8 cellular contexts compared by ENCODE assay signal in genomic region chr17:80892900-80893603, GRCh38.
DNase-seq lines count a peak whose midpoint lies in the region; ATAC-seq and TF ChIP-seq lines count a peak whose summit lies in the region.

No MANE protein-coding gene starts in this region.

- H3K4me3 ChIP-seq in AG09309 (ENCODE audit: control insufficient read depth, low read depth, low read length): no peak overlapping the region
- H3K4me3 ChIP-seq in mesodermal cell (ENCODE audit: extremely low read depth, insufficient read depth, low read length, poor library complexity, severe bottlenecking): no peak overlapping the region
- H3K4me3 ChIP-seq in colonic mucosa: no peak overlapping the region

- H3K9me3 Mint-ChIP-seq in activated T-helper 1 cell treated with anti-CD3 and anti-CD28 coated beads, Interleukin-12 subunit alpha, Interleukin-12 subunit beta, Interleukin-2, Interleukin-4 antibody, amounts not matched to agents 30 ng/mL and 10 ng/mL and 1 ng/mL, durations not matched to agents 14 hours and 24 hours and 36 hours: no peaks in the 10 kb centered on the region

- H3K27ac ChIP-seq in mesodermal cell (ENCODE audit: low read depth, low read length, severe bottlenecking) (peak overlapping the region; percentile 97), colonic mucosa (no peak overlapping the region)

- peaks cover 28% of the 10 kb centered on the region for H3K4me1 ChIP-seq in mesodermal cell (ENCODE audit: control insufficient read depth, insufficient read depth, low read length, poor library complexity, severe bottlenecking)
- H3K4me1 ChIP-seq in colonic mucosa: no peaks in the 10 kb centered on the region

- peaks cover 86% of the 10 kb centered on the region for H3K4me1 Mint-ChIP-seq in activated T-helper 1 cell treated with anti-CD3 and anti-CD28 coated beads, Interleukin-12 subunit alpha, Interleukin-12 subunit beta, Interleukin-2, Interleukin-4 antibody, amounts not matched to agents 30 ng/mL and 10 ng/mL and 1 ng/mL, durations not matched to agents 14 hours and 24 hours and 36 hours (ENCODE audit: low read depth)

- no peak overlapping the region for H3K9ac ChIP-seq in colonic mucosa (ENCODE audit: low read depth in 2 of 2, low read length in 2 of 2)

- H3K27me3 Mint-ChIP-seq in activated T-helper 1 cell treated with anti-CD3 and anti-CD28 coated beads, Interleukin-12 subunit alpha, Interleukin-12 subunit beta, Interleukin-2, Interleukin-4 antibody, amounts not matched to agents 30 ng/mL and 10 ng/mL and 1 ng/mL, durations not matched to agents 14 hours and 24 hours and 36 hours (ENCODE audit: insufficient read depth): no peaks in the 10 kb centered on the region

- peak overlapping the region; percentile 87 for H3K27ac Mint-ChIP-seq in activated T-helper 1 cell treated with anti-CD3 and anti-CD28 coated beads, Interleukin-12 subunit alpha, Interleukin-12 subunit beta, Interleukin-2, Interleukin-4 antibody, amounts not matched to agents 30 ng/mL and 10 ng/mL and 1 ng/mL, durations not matched to agents 14 hours and 24 hours and 36 hours

- H3K36me3 Mint-ChIP-seq in activated T-helper 1 cell treated with anti-CD3 and anti-CD28 coated beads, Interleukin-12 subunit alpha, Interleukin-12 subunit beta, Interleukin-2, Interleukin-4 antibody, amounts not matched to agents 30 ng/mL and 10 ng/mL and 1 ng/mL, durations not matched to agents 14 hours and 24 hours and 36 hours (ENCODE audit: low read depth): peaks cover 56% of the 10 kb centered on the region

- H3K4me3 Mint-ChIP-seq in activated T-helper 1 cell treated with anti-CD3 and anti-CD28 coated beads, Interleukin-12 subunit alpha, Interleukin-12 subunit beta, Interleukin-2, Interleukin-4 antibody, amounts not matched to agents 30 ng/mL and 10 ng/mL and 1 ng/mL, durations not matched to agents 14 hours and 24 hours and 36 hours: peak overlapping the region; percentile 73

- H3K9me3 ChIP-seq in mesodermal cell (ENCODE audit: control insufficient read depth, low read length) (no peaks in the 10 kb centered on the region), colonic mucosa (no peaks in the 10 kb centered on the region)

- H3K36me3 ChIP-seq in mesodermal cell (ENCODE audit: control insufficient read depth, insufficient read depth, low read length) (peaks cover 52% of the 10 kb centered on the region), colonic mucosa (no peaks in the 10 kb centered on the region)

- intact Hi-C loops in activated T-helper 1 cell treated with anti-CD3 and anti-CD28 coated beads, Interleukin-12 subunit alpha, Interleukin-12 subunit beta, Interleukin-2, Interleukin-4 antibody, amounts not matched to agents 30 ng/mL and 10 ng/mL and 1 ng/mL, durations not matched to agents 14 hours and 24 hours and 36 hours (cut with micrococcal nuclease): no loop called here
- intact Hi-C loops in colonic mucosa (cut with DNase I): no loop called here
- intact Hi-C loops in Right ventricle myocardium superior (cut with DNase I): no loop called here

- ATAC-seq in GM19328 (IDR thresholded peaks at IDR 0.05; ENCODE audit: unreplicated experiment) (no peak), HG02798 (IDR thresholded peaks at IDR 0.05; ENCODE audit: poor library complexity, unreplicated experiment) (no peak), Right ventricle myocardium superior (ENCODE audit: poor library complexity) (no peak)

- WGBS in mesodermal cell (ENCODE audit: insufficient coverage in 2 of 2), 2 experiments: 88 to 93% methylated on average over 17 to 31 of the region's 31 CpGs

- TF ChIP-seq CTCF in AG09309 (IDR thresholded peaks at IDR 0.05; ENCODE audit: control insufficient read depth, insufficient read depth, low read depth, low read length, missing control alignments) (no peak), colonic mucosa (IDR thresholded peaks at IDR 0.05) (no peak)

- DNase-seq in AG09309 (ENCODE audit: low read depth): peak; percentile 13
- peak; percentile 87 for DNase-seq in NCI-H2171 treated with DMSO at 0.1 percent for 48 hours (lab: John Stamatoyannopoulos, UW)
- no peak for DNase-seq in activated T-helper 1 cell treated with anti-CD3 and anti-CD28 coated beads, Interleukin-12 subunit alpha, Interleukin-12 subunit beta, Interleukin-2, Interleukin-4 antibody, amounts not matched to agents 30 ng/mL and 10 ng/mL and 1 ng/mL, durations not matched to agents 14 hours and 24 hours and 36 hours (ENCODE audit: low spot score)
- DNase-seq in colonic mucosa: no peak
- DNase-seq in Right ventricle myocardium superior: no peak

- no peaks in the 10 kb centered on the region for H3K27me3 ChIP-seq in colonic mucosa

Comparison
In these comparisons a context has a peak if more than half of its experiments do, and no peak if none do; other contexts are left out.
1. DNase-seq: peak in AG09309 (single experiment) and NCI-H2171 treated with DMSO at 0.1 percent for 48 hours (single experiment); none in activated T-helper 1 cell treated with anti-CD3 and anti-CD28 coated beads, Interleukin-12 subunit alpha, Interleukin-12 subunit beta, Interleukin-2, Interleukin-4 antibody, amounts not matched to agents 30 ng/mL and 10 ng/mL and 1 ng/mL, durations not matched to agents 14 hours and 24 hours and 36 hours (single experiment), colonic mucosa (single experiment) and Right ventricle myocardium superior (single experiment).